Comparison of ENCODE assay signal across 13 cellular contexts in genomic region chr2:73107211-73107926, GRCh38. TPM values are rescaled to one million over a fixed set of nuclear protein-coding genes. Genes with fewer than 3 reads are reported as not detected.
A peak's percentile ranks its signal among the peaks of the same experiment; 100 is the strongest.
DNase-seq lines count a peak whose midpoint lies in the region; ATAC-seq and TF ChIP-seq lines count a peak whose summit lies in the region.
"Had no signal": no experiment of that assay in that cellular context is flagged by ENCODE, and none has a peak within 500 bp of the region (broad histone marks: within the 10 kb centered on the region; RNA-seq: fewer than 3 reads in every experiment).

No MANE protein-coding gene starts in this region.

- peak overlapping the region; percentile 20 for H3K4me3 ChIP-seq in coronary artery
- H3K4me3 ChIP-seq: GM12878 had no signal

- no peak for ATAC-seq in GM21381 (IDR thresholded peaks at IDR 0.05; ENCODE audit: unreplicated experiment)
- ATAC-seq: GM12878, T-cell had no signal

- peak overlapping the region in 1 of 2 donors; percentile 46 for H3K27ac ChIP-seq in coronary artery
- H3K27ac ChIP-seq: C4-2B had no signal

- no peak for TF ChIP-seq CTCF in coronary artery (IDR thresholded peaks at IDR 0.05)

- DNase-seq in AG20443 (ENCODE audit: low spot score): peak; percentile 76
- peak; percentile 82 for DNase-seq in M059J (ENCODE audit: low read depth)
- DNase-seq in coronary artery (ENCODE audit: low spot score): peak; percentile 68
- peak; percentile 30 to 41 for DNase-seq in lung microvascular endothelial cell (ENCODE audit: low read depth in 2 of 2)
- no peak for DNase-seq in stimulated activated CD4-positive, alpha-beta T cell treated with anti-CD3 and anti-CD28 coated beads, Interleukin-2, amount 100 ng/mL, for 48 hours
- DNase-seq in occipital lobe (lab: John Stamatoyannopoulos, UW): no peak
- DNase-seq in MV-4-11 (lab: John Stamatoyannopoulos, UW): no peak
- DNase-seq: activated T-cell treated with anti-CD3 and anti-CD28 coated beads for 4 hours, NCI-H510A had no signal

RNA-seq across cellular contexts. Expression of gene RAB11FIP5, which starts 5.4 kb away (rescaled TPM):
- total RNA-seq in M059J (2014; rRNA removed; shearing (Covaris generic)): 19.4 and 40.8 TPM in 2 replicates
- total RNA-seq in lung microvascular endothelial cell: 38.4 and 62.5 TPM in 2 replicates
- 7.5 TPM for total RNA-seq in occipital lobe

RNA-seq across cellular contexts. Expression of gene SFXN5, which starts 35.9 kb away (rescaled TPM):
- total RNA-seq in M059J (2014; rRNA removed; shearing (Covaris generic)): 7.9 and 17.3 TPM in 2 replicates
- total RNA-seq in lung microvascular endothelial cell: 8.1 and 8.9 TPM in 2 replicates
- 27.5 TPM for total RNA-seq in occipital lobe

Comparison
In these comparisons a context has a peak if more than half of its experiments do, and no peak if none do; other contexts are left out.
1. DNase-seq: peak in AG20443 (single experiment), M059J (single experiment), coronary artery (single experiment) and lung microvascular endothelial cell (2 of 2); none in stimulated activated CD4-positive, alpha-beta T cell treated with anti-CD3 and anti-CD28 coated beads, Interleukin-2, amount 100 ng/mL, for 48 hours (0 of 2), occipital lobe (single experiment) and MV-4-11 (single experiment).